12 cellular contexts compared by ENCODE assay signal in the genomic region with DNA sequence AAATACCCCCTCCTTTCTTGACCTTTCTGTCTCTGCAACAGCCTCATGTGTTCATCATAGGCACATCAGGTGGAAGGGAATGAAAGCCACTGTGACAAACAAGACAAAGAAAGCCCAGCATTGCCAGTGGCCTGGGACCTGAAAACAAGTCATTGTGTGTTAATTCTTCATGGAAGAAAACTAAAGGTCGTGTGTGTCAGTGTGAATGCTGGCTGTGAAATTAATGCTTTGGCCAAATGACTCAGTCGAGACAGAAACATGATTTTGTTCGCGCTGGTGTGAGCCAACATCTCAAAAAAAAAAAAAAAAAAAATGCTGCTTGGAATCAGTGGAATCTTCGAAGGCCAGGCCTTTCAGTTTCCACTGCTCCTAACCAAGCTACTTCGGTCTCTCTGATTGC.
A peak's percentile ranks its signal among the peaks of the same experiment; 100 is the strongest.
DNase-seq lines count a peak whose midpoint lies in the region; ATAC-seq and TF ChIP-seq lines count a peak whose summit lies in the region.
"Had no signal": no experiment of that assay in that cellular context is flagged by ENCODE, and none has a peak within 500 bp of the region (broad histone marks: within the 10 kb centered on the region; RNA-seq: fewer than 3 reads in every experiment).

No MANE protein-coding gene starts in this region.

- ATAC-seq in HG03520 (IDR thresholded peaks at IDR 0.05; ENCODE audit: unreplicated experiment): no peak
- no peak for ATAC-seq in GM21526 (IDR thresholded peaks at IDR 0.05; ENCODE audit: low FRiP score, unreplicated experiment)
- ATAC-seq: naive thymus-derived CD4-positive, alpha-beta T cell had no signal

- H3K27ac Mint-ChIP-seq in neural crest cell (ENCODE audit: unreplicated experiment) (peak overlapping the region; percentile 44), Caco-2 (ENCODE audit: unreplicated experiment) (no peak overlapping the region)
- H3K27ac Mint-ChIP-seq: activated CD4-positive, alpha-beta memory T cell treated with anti-CD3 and anti-CD28 coated beads for 36 hours; activated naive CD4-positive, alpha-beta T cell treated with anti-CD3 and anti-CD28 coated beads, Interleukin-2, amount 50 U/mL, for 72 hours; IgD-negative memory B cell; naive thymus-derived CD4-positive, alpha-beta T cell had no signal

- no peaks in the 10 kb centered on the region for H3K36me3 ChIP-seq in ascending aorta
- no peaks in the 10 kb centered on the region for H3K36me3 ChIP-seq in tibial artery
- no peaks in the 10 kb centered on the region for H3K36me3 ChIP-seq in Caco-2 (ENCODE audit: control insufficient read depth, insufficient read depth, low read length)

- H3K9me3 ChIP-seq in ascending aorta: no peaks in the 10 kb centered on the region
- no peaks in the 10 kb centered on the region for H3K9me3 ChIP-seq in tibial artery
- no peaks in the 10 kb centered on the region for H3K9me3 ChIP-seq in Caco-2

- CTCF ChIA-PET in Caco-2 (lab: Charles Lee): no interaction called here

- intact Hi-C loops in ascending aorta (cut with DNase I): loop anchor here (2.0 to 10.0 kb wide), 4 partner anchors 15 to 273 kb away; a partner anchor contains a TSS
- intact Hi-C loops in tibial artery (cut with DNase I; ENCODE audit: low total_unique reads): no loop called here
- intact Hi-C loops in Caco-2 (cut with micrococcal nuclease; ENCODE audit: unreplicated experiment): no loop called here

- no peaks in the 10 kb centered on the region for H3K27me3 Mint-ChIP-seq in neural crest cell (ENCODE audit: low read depth)
- H3K27me3 Mint-ChIP-seq in Caco-2 (ENCODE audit: insufficient read depth, unreplicated experiment): no peaks in the 10 kb centered on the region

- H3K4me1 ChIP-seq in ascending aorta: peaks cover 16 to 37% of the 10 kb centered on the region in 2 donors
- H3K4me1 ChIP-seq in tibial artery: peaks cover 0 to 56% (median 47%) of the 10 kb centered on the region in 4 donors
- H3K4me1 ChIP-seq in Caco-2: no peaks in the 10 kb centered on the region

- peak overlapping the region; percentile 87 to 91 for H3K27ac ChIP-seq in ascending aorta
- H3K27ac ChIP-seq in tibial artery: peak overlapping the region; percentile 71 to 85

- H3K4me3 ChIP-seq in ascending aorta (peak overlapping the region; percentile 37 to 39), fibroblast of villous mesenchyme (ENCODE audit: low read depth, low read length) (no peak overlapping the region), tibial artery (peak overlapping the region in 1 of 2 donors; percentile 7), Caco-2 (ENCODE audit: low read depth, low read length) (no peak overlapping the region)

- peaks cover 14% of the 10 kb centered on the region for H3K4me1 Mint-ChIP-seq in neural crest cell
- no peaks in the 10 kb centered on the region for H3K4me1 Mint-ChIP-seq in Caco-2 (ENCODE audit: low read depth, unreplicated experiment)

- H3K27me3 ChIP-seq in ascending aorta: no peaks in the 10 kb centered on the region
- no peaks in the 10 kb centered on the region for H3K27me3 ChIP-seq in tibial artery
- H3K27me3 ChIP-seq in Caco-2 (replicated peaks; ENCODE audit: control insufficient read depth, insufficient read depth, low read length): no peaks in the 10 kb centered on the region

- POLR2A ChIA-PET in Caco-2 (lab: Charles Lee): no interaction called here

- DNase-seq in ascending aorta (ENCODE audit: low spot score in 2 of 2): peak in 1 of 2 donors; percentile 72
- DNase-seq in fibroblast of villous mesenchyme (ENCODE audit: low read depth): peak; percentile 42
- DNase-seq in neural crest cell (ENCODE audit: low read depth, low spot score): no peak
- peak in 1 of 2 donors; percentile 44 for DNase-seq in tibial artery
- no peak for DNase-seq in Caco-2
- DNase-seq: activated CD4-positive, alpha-beta memory T cell treated with anti-CD3 and anti-CD28 coated beads for 36 hours; naive thymus-derived CD4-positive, alpha-beta T cell; NCI-H2029 had no signal

- TF ChIP-seq CTCF in ascending aorta (IDR thresholded peaks at IDR 0.05) (no peak), fibroblast of villous mesenchyme (IDR thresholded peaks at IDR 0.05; ENCODE audit: insufficient read depth, low read depth, low read length) (no peak), neural crest cell (conservative IDR thresholded peaks at IDR 0.05) (no peak), tibial artery (IDR thresholded peaks at IDR 0.05) (no peak), Caco-2 (IDR thresholded peaks at IDR 0.05; ENCODE audit: insufficient read depth in 1 of 2, low read depth in 1 of 2, low read length in 1 of 2, severe bottlenecking in 1 of 2, unreplicated experiment in 1 of 2) (no peak)

- H3K9me3 Mint-ChIP-seq in neural crest cell (peaks cover 2% of the 10 kb centered on the region), Caco-2 (ENCODE audit: unreplicated experiment) (no peaks in the 10 kb centered on the region)
- H3K9me3 Mint-ChIP-seq: activated CD4-positive, alpha-beta memory T cell treated with anti-CD3 and anti-CD28 coated beads for 36 hours; IgD-negative memory B cell had no signal

- H3K36me3 Mint-ChIP-seq in neural crest cell (ENCODE audit: low read depth) (no peaks in the 10 kb centered on the region), Caco-2 (ENCODE audit: insufficient read depth, unreplicated experiment) (no peaks in the 10 kb centered on the region)
- H3K36me3 Mint-ChIP-seq: activated CD4-positive, alpha-beta memory T cell treated with anti-CD3 and anti-CD28 coated beads for 36 hours; IgD-negative memory B cell; naive thymus-derived CD4-positive, alpha-beta T cell had no signal

- no TSS peak for BruUV-seq in Caco-2 (replicated peaks; lab: Mats Ljungman, UMichigan)

- H3K4me3 Mint-ChIP-seq in neural crest cell (no peak overlapping the region), Caco-2 (ENCODE audit: unreplicated experiment) (no peak overlapping the region)
- H3K4me3 Mint-ChIP-seq: activated CD4-positive, alpha-beta memory T cell treated with anti-CD3 and anti-CD28 coated beads for 36 hours; IgD-negative memory B cell; naive thymus-derived CD4-positive, alpha-beta T cell had no signal

Comparison
In these comparisons a context has a peak if more than half of its experiments do, and no peak if none do; other contexts are left out.
1. H3K4me3 ChIP-seq: peak in ascending aorta (2 of 2); none in fibroblast of villous mesenchyme (single experiment) and Caco-2 (single experiment).